ENCODE assay signal across 8 cellular contexts in the genomic region with DNA sequence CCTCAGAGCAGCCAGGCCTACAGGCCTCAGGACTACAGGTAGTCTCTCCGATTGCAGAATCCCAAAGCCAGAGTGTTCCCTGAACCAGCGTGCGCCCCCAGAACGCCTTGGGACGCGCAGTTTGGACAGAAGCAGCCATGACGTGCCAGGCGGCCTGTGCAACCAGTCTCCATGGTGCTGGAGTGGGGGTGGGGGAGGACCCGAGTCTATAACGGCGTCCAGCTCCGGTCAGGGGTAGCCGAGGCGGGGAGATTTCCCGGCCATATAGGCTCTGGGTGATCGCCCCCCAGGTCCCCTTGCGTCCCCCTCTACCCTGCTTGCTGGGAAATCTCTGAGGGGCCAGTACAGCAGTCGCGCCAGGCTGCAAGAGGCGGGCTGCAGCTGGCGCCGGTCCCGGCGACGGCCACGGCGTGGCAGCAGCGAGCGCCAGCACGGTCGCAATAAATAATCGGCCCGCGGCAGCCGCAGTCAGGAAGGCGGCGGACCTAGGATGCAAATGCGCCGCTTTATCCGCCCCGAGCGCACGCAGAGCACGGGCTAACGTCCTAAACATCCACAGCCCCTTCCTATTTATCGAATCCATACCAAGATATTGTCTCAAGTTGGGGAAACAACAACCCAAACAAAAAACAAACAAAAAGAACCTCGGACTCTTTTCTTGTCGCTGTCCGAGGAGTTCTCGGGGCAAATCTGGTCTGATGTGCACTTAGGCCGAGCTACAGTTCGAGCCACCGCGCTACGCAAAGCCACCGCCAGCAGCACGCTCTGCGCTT. TPM values are rescaled to one million over a fixed set of nuclear protein-coding genes. Genes with fewer than 3 reads are reported as not detected.
DNase-seq lines count a peak whose midpoint lies in the region; ATAC-seq and TF ChIP-seq lines count a peak whose summit lies in the region.

No MANE protein-coding gene starts in this region.

- peaks cover 89% of the 10 kb centered on the region for H3K27me3 Mint-ChIP-seq in activated CD4-positive, alpha-beta memory T cell treated with anti-CD3 and anti-CD28 coated beads, Interleukin-2, amount 10 ng/mL, durations not matched to agents 7 days and 5 days
- H3K27me3 Mint-ChIP-seq in stimulated activated naive CD8-positive, alpha-beta T cell treated with anti-CD3 and anti-CD28 coated beads, Interleukin-15, Interleukin-2, amounts not matched to agents 100 ng/mL and 50 ng/mL, for 24 hours = peaks cover 88% of the 10 kb centered on the region

- H3K9me3 Mint-ChIP-seq in activated CD4-positive, alpha-beta memory T cell treated with anti-CD3 and anti-CD28 coated beads, Interleukin-2, amount 10 ng/mL, durations not matched to agents 7 days and 5 days = no peaks in the 10 kb centered on the region
- H3K9me3 Mint-ChIP-seq in stimulated activated naive CD8-positive, alpha-beta T cell treated with anti-CD3 and anti-CD28 coated beads, Interleukin-15, Interleukin-2, amounts not matched to agents 100 ng/mL and 50 ng/mL, for 24 hours = no peaks in the 10 kb centered on the region

- H3K9me3 ChIP-seq in mucosa of stomach (ENCODE audit: control insufficient read depth, low read length) = no peaks in the 10 kb centered on the region

- H3K27ac Mint-ChIP-seq in activated CD4-positive, alpha-beta memory T cell treated with anti-CD3 and anti-CD28 coated beads, Interleukin-2, amount 10 ng/mL, durations not matched to agents 7 days and 5 days = peak overlapping the region; percentile 42
- H3K27ac Mint-ChIP-seq in stimulated activated naive CD8-positive, alpha-beta T cell treated with anti-CD3 and anti-CD28 coated beads, Interleukin-15, Interleukin-2, amounts not matched to agents 100 ng/mL and 50 ng/mL, for 24 hours = peak overlapping the region; percentile 55

- DNase-seq in AG09309 (ENCODE audit: low read depth) = no peak
- peak; percentile 84 for DNase-seq in NCI-H510A treated with DMSO at 0.1 percent for 48 hours (lab: John Stamatoyannopoulos, UW)
- peak; percentile 63 for DNase-seq in activated CD4-positive, alpha-beta memory T cell treated with anti-CD3 and anti-CD28 coated beads, Interleukin-2, amount 10 ng/mL, durations not matched to agents 7 days and 5 days
- no peak for DNase-seq in epithelial cell of prostate (ENCODE audit: low read depth, low spot score)

- ATAC-seq in GM18520 (IDR thresholded peaks at IDR 0.05; ENCODE audit: unreplicated experiment) (peak; percentile 75), HG03095 (IDR thresholded peaks at IDR 0.05; ENCODE audit: unreplicated experiment) (peak; percentile 89)

- H3K4me3 Mint-ChIP-seq in activated CD4-positive, alpha-beta memory T cell treated with anti-CD3 and anti-CD28 coated beads, Interleukin-2, amount 10 ng/mL, durations not matched to agents 7 days and 5 days = peak overlapping the region; percentile 38
- H3K4me3 Mint-ChIP-seq in stimulated activated naive CD8-positive, alpha-beta T cell treated with anti-CD3 and anti-CD28 coated beads, Interleukin-15, Interleukin-2, amounts not matched to agents 100 ng/mL and 50 ng/mL, for 24 hours = peak overlapping the region; percentile 71

- CTCF ChIA-PET in activated CD4-positive, alpha-beta memory T cell treated with anti-CD3 and anti-CD28 coated beads, Interleukin-2, amount 10 ng/mL, durations not matched to agents 7 days and 5 days (lab: Charles Lee) = interaction anchor here (0.6 to 3.1 kb wide), 13 partner anchors 9 to 1258 kb away, joined by 3 to 16 read pairs (median 6); no protein-coding TSS in a partner anchor

- peak overlapping the region; percentile 79 for H3K27ac ChIP-seq in epithelial cell of prostate

- peaks cover 8% of the 10 kb centered on the region for H3K36me3 Mint-ChIP-seq in activated CD4-positive, alpha-beta memory T cell treated with anti-CD3 and anti-CD28 coated beads, Interleukin-2, amount 10 ng/mL, durations not matched to agents 7 days and 5 days (ENCODE audit: low read depth)
- H3K36me3 Mint-ChIP-seq in stimulated activated naive CD8-positive, alpha-beta T cell treated with anti-CD3 and anti-CD28 coated beads, Interleukin-15, Interleukin-2, amounts not matched to agents 100 ng/mL and 50 ng/mL, for 24 hours (ENCODE audit: low read depth) = no peaks in the 10 kb centered on the region

- POLR2A ChIA-PET in activated CD4-positive, alpha-beta memory T cell treated with anti-CD3 and anti-CD28 coated beads, Interleukin-2, amount 10 ng/mL, durations not matched to agents 7 days and 5 days (lab: Charles Lee) = interaction anchor here (1.0 to 2.0 kb wide), 2 partner anchors 10 to 33 kb away, joined by 3 to 7 read pairs; no protein-coding TSS in a partner anchor

- H3K4me3 ChIP-seq in AG09309 (ENCODE audit: control insufficient read depth, low read depth, low read length) (peak overlapping the region; percentile 65), mucosa of stomach (ENCODE audit: low read length) (peak overlapping the region; percentile 44)

- no peak overlapping the region for H3K9ac ChIP-seq in mucosa of stomach (ENCODE audit: low read length)

- peaks cover 45% of the 10 kb centered on the region for H3K4me1 ChIP-seq in mucosa of stomach (ENCODE audit: control insufficient read depth, insufficient read depth, low read length)

- H3K27me3 ChIP-seq in mucosa of stomach (ENCODE audit: control insufficient read depth, insufficient read depth, low read length) = peaks cover 90% of the 10 kb centered on the region

- TF ChIP-seq CTCF in AG09309 (IDR thresholded peaks at IDR 0.05; ENCODE audit: control insufficient read depth, insufficient read depth, low read depth, low read length, missing control alignments) = peak; percentile 67

- H3K36me3 ChIP-seq in mucosa of stomach (ENCODE audit: control insufficient read depth, insufficient read depth, low read length) = no peaks in the 10 kb centered on the region

- peaks cover 23% of the 10 kb centered on the region for H3K4me1 Mint-ChIP-seq in activated CD4-positive, alpha-beta memory T cell treated with anti-CD3 and anti-CD28 coated beads, Interleukin-2, amount 10 ng/mL, durations not matched to agents 7 days and 5 days
- H3K4me1 Mint-ChIP-seq in stimulated activated naive CD8-positive, alpha-beta T cell treated with anti-CD3 and anti-CD28 coated beads, Interleukin-15, Interleukin-2, amounts not matched to agents 100 ng/mL and 50 ng/mL, for 24 hours (ENCODE audit: low read depth) = peaks cover 37% of the 10 kb centered on the region

RNA-seq across cellular contexts. Expression of gene HOXA3, which starts 1.6 kb away (rescaled TPM):
- total RNA-seq in activated CD4-positive, alpha-beta memory T cell treated with anti-CD3 and anti-CD28 coated beads, Interleukin-2, amount 10 ng/mL, durations not matched to agents 7 days and 5 days = not detected

RNA-seq across cellular contexts. Expression of gene HOXA6, which starts 3.2 kb away (rescaled TPM):
- total RNA-seq in activated CD4-positive, alpha-beta memory T cell treated with anti-CD3 and anti-CD28 coated beads, Interleukin-2, amount 10 ng/mL, durations not matched to agents 7 days and 5 days = not detected

RNA-seq across cellular contexts. Expression of gene HOXA7, which starts 5.7 kb away (rescaled TPM):
- not detected for total RNA-seq in activated CD4-positive, alpha-beta memory T cell treated with anti-CD3 and anti-CD28 coated beads, Interleukin-2, amount 10 ng/mL, durations not matched to agents 7 days and 5 days

RNA-seq across cellular contexts. Expression of gene HOXA5, which starts 7.3 kb away (rescaled TPM):
- total RNA-seq in activated CD4-positive, alpha-beta memory T cell treated with anti-CD3 and anti-CD28 coated beads, Interleukin-2, amount 10 ng/mL, durations not matched to agents 7 days and 5 days = not detected

RNA-seq across cellular contexts. Expression of gene HOXA9, which starts 14.6 kb away (rescaled TPM):
- not detected for total RNA-seq in activated CD4-positive, alpha-beta memory T cell treated with anti-CD3 and anti-CD28 coated beads, Interleukin-2, amount 10 ng/mL, durations not matched to agents 7 days and 5 days

Comparison
In these comparisons a context has a peak if more than half of its experiments do, and no peak if none do; other contexts are left out.
1. DNase-seq: peak in NCI-H510A treated with DMSO at 0.1 percent for 48 hours (single experiment) and activated CD4-positive, alpha-beta memory T cell treated with anti-CD3 and anti-CD28 coated beads, Interleukin-2, amount 10 ng/mL, durations not matched to agents 7 days and 5 days (single experiment); none in AG09309 (single experiment) and epithelial cell of prostate (single experiment).